In genomic region chr13:100559886-100560285, GRCh38 we compare ENCODE assay signal across 22 cellular contexts. TPM values are rescaled to one million over a fixed set of nuclear protein-coding genes. Genes with fewer than 3 reads are reported as not detected.
DNase-seq lines count a peak whose midpoint lies in the region; ATAC-seq and TF ChIP-seq lines count a peak whose summit lies in the region.
"Had no signal": no experiment of that assay in that cellular context is flagged by ENCODE, and none has a peak within 500 bp of the region (broad histone marks: within the 10 kb centered on the region; RNA-seq: fewer than 3 reads in every experiment).

No MANE protein-coding gene starts in this region.

- no peaks in the 10 kb centered on the region for H3K4me1 ChIP-seq in uterus
- H3K4me1 ChIP-seq: BLaER1 had no signal

- POLR2A ChIA-PET in WTC11 (lab: Charles Lee) = interaction anchor here (0.5 kb wide), 1 partner anchor 14 kb away, joined by 3 read pairs; no protein-coding TSS in a partner anchor

- H3K27ac ChIP-seq in dorsolateral prefrontal cortex (peak overlapping the region in 54 of 59 donors; percentile 36 to 98 (median 78)), uterus (peak overlapping the region; percentile 32 to 53)
- H3K27ac ChIP-seq: BLaER1, RWPE1 had no signal

- DNase-seq in WTC11 (ENCODE audit: low spot score) (no peak), dorsolateral prefrontal cortex (no peak), osteocyte (ENCODE audit: extremely low spot score, unreplicated experiment) (peak; percentile 64), uterus (no peak), NCI-H2227 (lab: John Stamatoyannopoulos, UW; ENCODE audit: unreplicated experiment) (no peak)
- DNase-seq in activated CD4-positive, CD25-positive, alpha-beta regulatory T cell treated with anti-CD3 and anti-CD28 coated beads, Interleukin-2, amount 50 U/mL, for 72 hours = no peak
- DNase-seq: CD4-positive, CD25-positive, alpha-beta regulatory T cell; DMS53; Kasumi-1; NCI-H1092 treated with DMSO at 0.1 percent for 48 hours; NCI-H1436; NCI-H187; NCI-H2081 treated with DMSO at 0.1 percent for 48 hours; NCI-H2171; NCI-H345; NCI-H510A treated with DMSO at 0.1 percent for 48 hours; SHP77 had no signal

- no peaks in the 10 kb centered on the region for H3K36me3 ChIP-seq in uterus
- H3K36me3 ChIP-seq: BLaER1 had no signal

- H3K27me3 Mint-ChIP-seq in WTC11 (ENCODE audit: low read depth) = no peaks in the 10 kb centered on the region
- H3K27me3 Mint-ChIP-seq in osteocyte (ENCODE audit: unreplicated experiment) = no peaks in the 10 kb centered on the region
- H3K27me3 Mint-ChIP-seq: CD4-positive, CD25-positive, alpha-beta regulatory T cell had no signal

- TF ChIP-seq POLR2A in uterus (IDR thresholded peaks at IDR 0.05) = no peak

- intact Hi-C loops in dorsolateral prefrontal cortex (cut with DNase I) (no loop called here), uterus (cut with DNase I; ENCODE audit: low total_unique reads) (no loop called here)

- peaks cover under 1% of the 10 kb centered on the region; the same call in 1 of the 2 replicates for H3K9me3 Mint-ChIP-seq in WTC11
- H3K9me3 Mint-ChIP-seq in osteocyte (ENCODE audit: unreplicated experiment) = peaks cover under 1% of the 10 kb centered on the region

- no peaks in the 10 kb centered on the region for H3K9me3 ChIP-seq in uterus

- CTCF ChIA-PET in WTC11 (lab: Charles Lee) = interaction anchor here (1.4 to 3.2 kb wide), 2 partner anchors 13 to 14 kb away, joined by 5 to 24 read pairs; no protein-coding TSS in a partner anchor

- ATAC-seq in WTC11 (no peak), HG03520 (IDR thresholded peaks at IDR 0.05; ENCODE audit: unreplicated experiment) (no peak)
- ATAC-seq: Panc1 had no signal

- 0 out of 2 replicates have a peak, but pooled peaks cover under 1% of the 10 kb centered on the region for H3K4me1 Mint-ChIP-seq in WTC11
- H3K4me1 Mint-ChIP-seq in osteocyte (ENCODE audit: unreplicated experiment) = peaks cover 5% of the 10 kb centered on the region

- H3K27me3 ChIP-seq in dorsolateral prefrontal cortex (no peaks in the 10 kb centered on the region), uterus (no peaks in the 10 kb centered on the region)
- H3K27me3 ChIP-seq: BLaER1 had no signal

- no peaks in the 10 kb centered on the region for H3K36me3 Mint-ChIP-seq in WTC11
- peaks cover 4% of the 10 kb centered on the region for H3K36me3 Mint-ChIP-seq in osteocyte (ENCODE audit: unreplicated experiment)

- H3K27ac Mint-ChIP-seq in WTC11 (peak overlapping the region; percentile 17; the same call in 1 of the 2 replicates), osteocyte (ENCODE audit: unreplicated experiment) (no peak overlapping the region)

- peak overlapping the region in 1 of 59 donors; percentile 35 for H3K4me3 ChIP-seq in dorsolateral prefrontal cortex
- no peak overlapping the region for H3K4me3 ChIP-seq in uterus
- H3K4me3 ChIP-seq: BLaER1, K562 had no signal

- H3K4me3 Mint-ChIP-seq in WTC11 = no peak overlapping the region
- H3K4me3 Mint-ChIP-seq in osteocyte (ENCODE audit: unreplicated experiment) = no peak overlapping the region
- H3K4me3 Mint-ChIP-seq: CD4-positive, CD25-positive, alpha-beta regulatory T cell had no signal

- TF ChIP-seq CTCF in WTC11 (IDR thresholded peaks at IDR 0.05) (no peak), dorsolateral prefrontal cortex (IDR thresholded peaks at IDR 0.05 in 54 of 56, conservative IDR thresholded peaks at IDR 0.05 in 2 of 56; ENCODE audit: low read depth in 1 of 56, partially characterized antibody in 56 of 56) (no peak), osteocyte (IDR thresholded peaks at IDR 0.05) (no peak), uterus (IDR thresholded peaks at IDR 0.05) (no peak)

TF ChIP-seq in WTC11, 78 proteins besides CTCF, POLR2A, EP300 and RAD21 (continues in another document):
- no peak for TF ChIP-seq TEAD1 (CRISPR knock-in tag; IDR thresholded peaks at IDR 0.05)
- TF ChIP-seq, protein P1, sequence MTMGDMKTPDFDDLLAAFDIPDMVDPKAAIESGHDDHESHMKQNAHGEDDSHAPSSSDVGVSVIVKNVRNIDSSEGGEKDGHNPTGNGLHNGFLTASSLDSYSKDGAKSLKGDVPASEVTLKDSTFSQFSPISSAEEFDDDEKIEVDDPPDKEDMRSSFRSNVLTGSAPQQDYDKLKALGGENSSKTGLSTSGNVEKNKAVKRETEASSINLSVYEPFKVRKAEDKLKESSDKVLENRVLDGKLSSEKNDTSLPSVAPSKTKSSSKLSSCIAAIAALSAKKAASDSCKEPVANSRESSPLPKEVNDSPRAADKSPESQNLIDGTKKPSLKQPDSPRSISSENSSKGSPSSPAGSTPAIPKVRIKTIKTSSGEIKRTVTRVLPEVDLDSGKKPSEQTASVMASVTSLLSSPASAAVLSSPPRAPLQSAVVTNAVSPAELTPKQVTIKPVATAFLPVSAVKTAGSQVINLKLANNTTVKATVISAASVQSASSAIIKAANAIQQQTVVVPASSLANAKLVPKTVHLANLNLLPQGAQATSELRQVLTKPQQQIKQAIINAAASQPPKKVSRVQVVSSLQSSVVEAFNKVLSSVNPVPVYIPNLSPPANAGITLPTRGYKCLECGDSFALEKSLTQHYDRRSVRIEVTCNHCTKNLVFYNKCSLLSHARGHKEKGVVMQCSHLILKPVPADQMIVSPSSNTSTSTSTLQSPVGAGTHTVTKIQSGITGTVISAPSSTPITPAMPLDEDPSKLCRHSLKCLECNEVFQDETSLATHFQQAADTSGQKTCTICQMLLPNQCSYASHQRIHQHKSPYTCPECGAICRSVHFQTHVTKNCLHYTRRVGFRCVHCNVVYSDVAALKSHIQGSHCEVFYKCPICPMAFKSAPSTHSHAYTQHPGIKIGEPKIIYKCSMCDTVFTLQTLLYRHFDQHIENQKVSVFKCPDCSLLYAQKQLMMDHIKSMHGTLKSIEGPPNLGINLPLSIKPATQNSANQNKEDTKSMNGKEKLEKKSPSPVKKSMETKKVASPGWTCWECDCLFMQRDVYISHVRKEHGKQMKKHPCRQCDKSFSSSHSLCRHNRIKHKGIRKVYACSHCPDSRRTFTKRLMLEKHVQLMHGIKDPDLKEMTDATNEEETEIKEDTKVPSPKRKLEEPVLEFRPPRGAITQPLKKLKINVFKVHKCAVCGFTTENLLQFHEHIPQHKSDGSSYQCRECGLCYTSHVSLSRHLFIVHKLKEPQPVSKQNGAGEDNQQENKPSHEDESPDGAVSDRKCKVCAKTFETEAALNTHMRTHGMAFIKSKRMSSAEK (CRISPR knock-in tag; IDR thresholded peaks at IDR 0.05; ENCODE audit: borderline replicate concordance) = no peak
- TF ChIP-seq RELA (CRISPR knock-in tag; IDR thresholded peaks at IDR 0.05; ENCODE audit: borderline replicate concordance) = no peak
- TF ChIP-seq ZNF396 (CRISPR knock-in tag; IDR thresholded peaks at IDR 0.05; ENCODE audit: borderline replicate concordance) = no peak
- no peak for TF ChIP-seq ZSCAN18 (CRISPR knock-in tag; IDR thresholded peaks at IDR 0.05)
- TF ChIP-seq, protein P2, sequence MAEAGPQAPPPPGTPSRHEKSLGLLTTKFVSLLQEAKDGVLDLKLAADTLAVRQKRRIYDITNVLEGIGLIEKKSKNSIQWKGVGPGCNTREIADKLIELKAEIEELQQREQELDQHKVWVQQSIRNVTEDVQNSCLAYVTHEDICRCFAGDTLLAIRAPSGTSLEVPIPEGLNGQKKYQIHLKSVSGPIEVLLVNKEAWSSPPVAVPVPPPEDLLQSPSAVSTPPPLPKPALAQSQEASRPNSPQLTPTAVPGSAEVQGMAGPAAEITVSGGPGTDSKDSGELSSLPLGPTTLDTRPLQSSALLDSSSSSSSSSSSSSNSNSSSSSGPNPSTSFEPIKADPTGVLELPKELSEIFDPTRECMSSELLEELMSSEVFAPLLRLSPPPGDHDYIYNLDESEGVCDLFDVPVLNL (CRISPR knock-in tag; IDR thresholded peaks at IDR 0.05; ENCODE audit: borderline replicate concordance, low read depth) = no peak
- TF ChIP-seq ELF4 (CRISPR knock-in tag; IDR thresholded peaks at IDR 0.05; ENCODE audit: low read depth) = no peak
- TF ChIP-seq ZNF219 (CRISPR knock-in tag; IDR thresholded peaks at IDR 0.05; ENCODE audit: borderline replicate concordance) = no peak
- TF ChIP-seq CREB1 (CRISPR knock-in tag; IDR thresholded peaks at IDR 0.05) = no peak
- no peak for TF ChIP-seq SOX15 (CRISPR knock-in tag; IDR thresholded peaks at IDR 0.05)

RNA-seq across cellular contexts. Expression of gene GGACT, which starts 28.7 kb away (rescaled TPM):
- total RNA-seq in WTC11 (2021) = 2.4 to 3.8 TPM (median 2.5 TPM) in 3 replicates
- total RNA-seq in dorsolateral prefrontal cortex = 10 to 100 TPM in 1 of 120 experiments, 1 to 10 TPM in 114, under 1 TPM in 5; 0.56 to 10.3 (median 2.8) TPM
- total RNA-seq in osteocyte = 7.1 and 10.4 TPM in 2 replicates
- 1 to 10 TPM in 2 of 4 donors, under 1 TPM in 2; 0.26 to 5.7 (median 1.1) TPM for total RNA-seq in uterus
